ENCODE assay signal across 29 cellular contexts in genomic region chrY:15059478-15059877, GRCh38.
"Had no signal": no experiment of that assay in that cellular context is flagged by ENCODE, and none has a peak within 500 bp of the region (broad histone marks: within the 10 kb centered on the region; RNA-seq: fewer than 3 reads in every experiment).

No MANE protein-coding gene starts in this region.

- H3K4me1 ChIP-seq: body of pancreas, colonic mucosa, gastrocnemius medialis, heart left ventricle had no signal

- H3K4me1 Mint-ChIP-seq: activated CD4-positive, alpha-beta memory T cell treated with anti-CD3 and anti-CD28 coated beads, Interleukin-2, amount 10 ng/mL, durations not matched to agents 7 days and 5 days; activated CD4-positive, alpha-beta T cell treated with anti-CD3 and anti-CD28 coated beads, Interleukin-2, amount 10 ng/mL, durations not matched to agents 7 days and 5 days; endodermal cell had no signal

- H3K27me3 Mint-ChIP-seq: activated CD4-positive, alpha-beta memory T cell treated with anti-CD3 and anti-CD28 coated beads, Interleukin-2, amount 10 ng/mL, durations not matched to agents 7 days and 5 days; activated CD4-positive, alpha-beta T cell treated with anti-CD3 and anti-CD28 coated beads, Interleukin-2, amount 10 ng/mL, durations not matched to agents 7 days and 5 days; activated naive CD8-positive, alpha-beta T cell; activated T-cell treated with anti-CD3 and anti-CD28 coated beads, Interleukin-2, amount 50 U/mL, for 24 hours; dendritic cell treated with granulocyte-macrophage colony-stimulating factor and Interleukin-4, amounts not matched to agents 40 ng/mL and 50 ng/mL, for 4 days had no signal

- H3K27ac Mint-ChIP-seq: activated CD4-positive, alpha-beta memory T cell treated with anti-CD3 and anti-CD28 coated beads, Interleukin-2, amount 10 ng/mL, durations not matched to agents 7 days and 5 days; activated CD4-positive, alpha-beta T cell treated with anti-CD3 and anti-CD28 coated beads, Interleukin-2, amount 10 ng/mL, durations not matched to agents 7 days and 5 days; activated naive CD8-positive, alpha-beta T cell; activated T-cell treated with anti-CD3 and anti-CD28 coated beads, Interleukin-2, amount 50 U/mL, for 24 hours; activated T-cell treated with anti-CD3 and anti-CD28 coated beads, Interleukin-2, amount 50 U/mL, for 72 hours; dendritic cell treated with granulocyte-macrophage colony-stimulating factor and Interleukin-4, amounts not matched to agents 40 ng/mL and 50 ng/mL, for 4 days; endodermal cell had no signal

- H3K9me3 ChIP-seq: body of pancreas, colonic mucosa, gastrocnemius medialis, heart left ventricle had no signal

- H3K4me3 Mint-ChIP-seq: activated CD4-positive, alpha-beta memory T cell treated with anti-CD3 and anti-CD28 coated beads, Interleukin-2, amount 10 ng/mL, durations not matched to agents 7 days and 5 days; activated CD4-positive, alpha-beta T cell treated with anti-CD3 and anti-CD28 coated beads, Interleukin-2, amount 10 ng/mL, durations not matched to agents 7 days and 5 days; activated naive CD8-positive, alpha-beta T cell; activated T-cell treated with anti-CD3 and anti-CD28 coated beads, Interleukin-2, amount 50 U/mL, for 24 hours; activated T-cell treated with anti-CD3 and anti-CD28 coated beads, Interleukin-2, amount 50 U/mL, for 72 hours; dendritic cell treated with granulocyte-macrophage colony-stimulating factor and Interleukin-4, amounts not matched to agents 40 ng/mL and 50 ng/mL, for 4 days; endodermal cell had no signal

- H3K36me3 ChIP-seq: cardiac muscle cell, colonic mucosa, gastrocnemius medialis, heart left ventricle had no signal

- H3K9me3 Mint-ChIP-seq: activated CD4-positive, alpha-beta memory T cell treated with anti-CD3 and anti-CD28 coated beads, Interleukin-2, amount 10 ng/mL, durations not matched to agents 7 days and 5 days; activated CD4-positive, alpha-beta T cell treated with anti-CD3 and anti-CD28 coated beads, Interleukin-2, amount 10 ng/mL, durations not matched to agents 7 days and 5 days; activated T-cell treated with anti-CD3 and anti-CD28 coated beads, Interleukin-2, amount 50 U/mL, for 24 hours; activated T-cell treated with anti-CD3 and anti-CD28 coated beads, Interleukin-2, amount 50 U/mL, for 72 hours; dendritic cell treated with granulocyte-macrophage colony-stimulating factor and Interleukin-4, amounts not matched to agents 40 ng/mL and 50 ng/mL, for 4 days; endodermal cell had no signal

- ATAC-seq: activated T-cell treated with anti-CD3 and anti-CD28 coated beads, Interleukin-2, amount 50 U/mL, for 72 hours; body of pancreas; esophagus mucosa; gastrocnemius medialis; heart left ventricle had no signal

- DNase-seq: activated CD4-positive, alpha-beta memory T cell treated with anti-CD3 and anti-CD28 coated beads, Interleukin-2, amount 10 ng/mL, durations not matched to agents 7 days and 5 days; activated CD4-positive, alpha-beta T cell treated with anti-CD3 and anti-CD28 coated beads for 1 hour; activated CD4-positive, alpha-beta T cell treated with anti-CD3 and anti-CD28 coated beads for 4 hours; activated CD4-positive, alpha-beta T cell treated with anti-CD3 and anti-CD28 coated beads, Interleukin-2, amount 10 ng/mL, durations not matched to agents 7 days and 5 days; activated CD4-positive, alpha-beta T cell treated with anti-CD3 and anti-CD28 coated beads, Interleukin-2, amount 50 U/mL, for 4 hours; activated CD8-positive, alpha-beta memory T cell treated with anti-CD3 and anti-CD28 coated beads, Interleukin-2, amount 50 U/mL, for 48 hours; activated gamma-delta T cell; activated naive CD4-positive, alpha-beta T cell; activated naive CD4-positive, alpha-beta T cell treated with anti-CD3 and anti-CD28 coated beads, Interleukin-2, amount 50 U/mL, for 16 hours; activated T-cell treated with anti-CD3 and anti-CD28 coated beads for 4 hours; activated T-cell treated with anti-CD3 and anti-CD28 coated beads, Interleukin-2, amount 50 U/mL, for 24 hours; activated T-cell treated with anti-CD3 and anti-CD28 coated beads, Interleukin-2, amount 50 U/mL, for 72 hours; amygdala; aorta; body of pancreas; central memory CD4-positive, alpha-beta T cell; cerebellar nuclear complex; colonic mucosa; dorsolateral prefrontal cortex; effector memory CD4-positive, alpha-beta T cell; endodermal cell; gastrocnemius medialis; glutamatergic neuron; heart left ventricle; T-helper 2 cell had no signal

- H3K4me3 ChIP-seq: body of pancreas, cardiac muscle cell, colonic mucosa, dorsolateral prefrontal cortex, gastrocnemius medialis, heart left ventricle had no signal

- H3K27ac ChIP-seq: body of pancreas, cardiac muscle cell, colonic mucosa, dorsolateral prefrontal cortex, gastrocnemius medialis, heart left ventricle had no signal

- H3K27me3 ChIP-seq: body of pancreas, cardiac muscle cell, colonic mucosa, dorsolateral prefrontal cortex, gastrocnemius medialis, heart left ventricle had no signal

- H3K36me3 Mint-ChIP-seq: activated naive CD8-positive, alpha-beta T cell had no signal
